In the genomic region with DNA sequence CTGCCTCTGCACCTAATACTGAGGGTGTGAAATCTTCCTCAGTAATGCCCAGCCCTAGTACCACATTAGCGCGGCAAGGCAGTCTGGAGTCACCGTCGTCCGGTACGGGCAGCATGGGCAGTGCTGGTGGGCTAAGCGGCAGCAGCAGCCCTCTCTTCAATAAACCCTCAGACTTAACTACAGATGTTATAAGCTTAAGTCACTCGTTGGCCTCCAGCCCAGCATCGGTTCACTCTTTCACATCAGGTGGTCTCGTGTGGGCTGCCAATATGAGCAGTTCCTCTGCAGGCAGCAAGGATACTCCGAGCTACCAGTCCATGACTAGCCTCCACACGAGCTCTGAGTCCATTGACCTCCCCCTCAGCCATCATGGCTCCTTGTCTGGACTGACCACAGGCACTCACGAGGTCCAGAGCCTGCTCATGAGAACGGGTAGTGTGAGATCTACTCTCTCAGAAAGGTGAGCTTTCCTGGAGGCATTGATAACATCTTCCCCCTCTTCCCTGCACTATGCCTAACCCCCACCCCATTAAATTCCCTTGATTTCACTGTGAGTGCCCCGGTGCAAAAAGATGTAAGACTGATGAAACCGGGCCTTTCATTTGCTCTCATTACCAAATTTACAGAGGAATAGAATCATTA, we compare ENCODE assay signal across 20 cellular contexts.
DNase-seq lines count a peak whose midpoint lies in the region; ATAC-seq and TF ChIP-seq lines count a peak whose summit lies in the region.
"Had no signal": no experiment of that assay in that cellular context is flagged by ENCODE, and none has a peak within 500 bp of the region (broad histone marks: within the 10 kb centered on the region; RNA-seq: fewer than 3 reads in every experiment).

No MANE protein-coding gene starts in this region.

- H3K36me3 ChIP-seq in SK-N-MC (ENCODE audit: insufficient read depth, low read length) (no peaks in the 10 kb centered on the region), gastroesophageal sphincter (no peaks in the 10 kb centered on the region)
- H3K36me3 ChIP-seq: stomach, upper lobe of right lung had no signal

- H3K27me3 Mint-ChIP-seq in type B pancreatic cell (no peaks in the 10 kb centered on the region), nephron progenitor cell (ENCODE audit: low read depth, poor library complexity) (no peaks in the 10 kb centered on the region)
- H3K27me3 Mint-ChIP-seq: progenitor cell of endocrine pancreas had no signal

- 79 to 85% methylated on average over 3 to 6 of the region's 16 CpGs for WGBS in gastroesophageal sphincter (ENCODE audit: low coverage in 1 of 2), 2 donors

- no peaks in the 10 kb centered on the region for H3K4me1 ChIP-seq in gastroesophageal sphincter
- H3K4me1 ChIP-seq: stomach, upper lobe of right lung had no signal

- TF ChIP-seq EP300 in gastroesophageal sphincter (IDR thresholded peaks at IDR 0.05) = no peak

- H3K4me1 Mint-ChIP-seq in type B pancreatic cell (ENCODE audit: unreplicated experiment) (no peaks in the 10 kb centered on the region), nephron progenitor cell (no peaks in the 10 kb centered on the region)
- H3K4me1 Mint-ChIP-seq: natural killer cell had no signal

- no peak overlapping the region for H3K9ac ChIP-seq in SK-N-MC (ENCODE audit: insufficient read length)

- H3K4me3 ChIP-seq in SK-N-MC (peak overlapping the region; percentile 47), gastroesophageal sphincter (no peak overlapping the region)
- H3K4me3 ChIP-seq: stomach, upper lobe of right lung had no signal

- no peaks in the 10 kb centered on the region for H3K9me3 ChIP-seq in SK-N-MC (ENCODE audit: low read depth, low read length)
- H3K9me3 ChIP-seq in gastroesophageal sphincter = no peaks in the 10 kb centered on the region
- H3K9me3 ChIP-seq: stomach, upper lobe of right lung had no signal

- H3K27ac ChIP-seq in SK-N-MC (peak overlapping the region; percentile 53), gastroesophageal sphincter (no peak overlapping the region)
- H3K27ac ChIP-seq: stomach, upper lobe of right lung had no signal

- H3K9me3 Mint-ChIP-seq in type B pancreatic cell (no peaks in the 10 kb centered on the region), nephron progenitor cell (no peaks in the 10 kb centered on the region)
- H3K9me3 Mint-ChIP-seq: H9 had no signal

- DNase-seq in NCI-H1694 (lab: John Stamatoyannopoulos, UW) (peak; percentile 7), NCI-H1694 treated with DMSO at 0.1 percent for 48 hours (lab: John Stamatoyannopoulos, UW) (no peak), SK-N-MC (ENCODE audit: low read depth, low spot score) (no peak), type B pancreatic cell (ENCODE audit: extremely low spot score, unreplicated experiment) (peak; percentile 53), nephron progenitor cell (no peak), GM19238 (ENCODE audit: insufficient read length, low spot score) (no peak)
- DNase-seq in activated naive CD4-positive, alpha-beta T cell treated with anti-CD3 and anti-CD28 coated beads, Interleukin-2, amount 50 U/mL, for 16 hours = no peak
- DNase-seq: 8988T; activated naive CD4-positive, alpha-beta T cell; Calu3; H9; hypothalamus; natural killer cell; NCI-H1436; Right ventricle myocardium superior; stomach; T-helper 1 cell; upper lobe of right lung had no signal

- ATAC-seq in gastroesophageal sphincter = peak; percentile 13
- ATAC-seq: natural killer cell, upper lobe of right lung had no signal

- no peak overlapping the region for H3K27ac Mint-ChIP-seq in type B pancreatic cell
- no peak overlapping the region for H3K27ac Mint-ChIP-seq in nephron progenitor cell
- H3K27ac Mint-ChIP-seq: natural killer cell, progenitor cell of endocrine pancreas had no signal

- no peak for TF ChIP-seq POLR2A in gastroesophageal sphincter (IDR thresholded peaks at IDR 0.05)

- H3K27me3 ChIP-seq in gastroesophageal sphincter = no peaks in the 10 kb centered on the region
- H3K27me3 ChIP-seq: stomach, upper lobe of right lung had no signal

- H3K36me3 Mint-ChIP-seq in type B pancreatic cell (no peaks in the 10 kb centered on the region), nephron progenitor cell (ENCODE audit: low read depth) (no peaks in the 10 kb centered on the region)
- H3K36me3 Mint-ChIP-seq: natural killer cell had no signal

- H3K4me3 Mint-ChIP-seq in type B pancreatic cell (no peak overlapping the region), nephron progenitor cell (no peak overlapping the region)
- H3K4me3 Mint-ChIP-seq: H9, natural killer cell had no signal

- TF ChIP-seq CTCF in gastroesophageal sphincter (IDR thresholded peaks at IDR 0.05) (no peak), type B pancreatic cell (conservative IDR thresholded peaks at IDR 0.05) (no peak), nephron progenitor cell (IDR thresholded peaks at IDR 0.05) (no peak)

Comparison
In these comparisons a context has a peak if more than half of its experiments do, and no peak if none do; other contexts are left out.
1. DNase-seq: peak in NCI-H1694 (single experiment) and type B pancreatic cell (single experiment); none in NCI-H1694 treated with DMSO at 0.1 percent for 48 hours (single experiment), SK-N-MC (single experiment), activated naive CD4-positive, alpha-beta T cell treated with anti-CD3 and anti-CD28 coated beads, Interleukin-2, amount 50 U/mL, for 16 hours (single experiment), nephron progenitor cell (single experiment) and GM19238 (single experiment).